In the genomic region with DNA sequence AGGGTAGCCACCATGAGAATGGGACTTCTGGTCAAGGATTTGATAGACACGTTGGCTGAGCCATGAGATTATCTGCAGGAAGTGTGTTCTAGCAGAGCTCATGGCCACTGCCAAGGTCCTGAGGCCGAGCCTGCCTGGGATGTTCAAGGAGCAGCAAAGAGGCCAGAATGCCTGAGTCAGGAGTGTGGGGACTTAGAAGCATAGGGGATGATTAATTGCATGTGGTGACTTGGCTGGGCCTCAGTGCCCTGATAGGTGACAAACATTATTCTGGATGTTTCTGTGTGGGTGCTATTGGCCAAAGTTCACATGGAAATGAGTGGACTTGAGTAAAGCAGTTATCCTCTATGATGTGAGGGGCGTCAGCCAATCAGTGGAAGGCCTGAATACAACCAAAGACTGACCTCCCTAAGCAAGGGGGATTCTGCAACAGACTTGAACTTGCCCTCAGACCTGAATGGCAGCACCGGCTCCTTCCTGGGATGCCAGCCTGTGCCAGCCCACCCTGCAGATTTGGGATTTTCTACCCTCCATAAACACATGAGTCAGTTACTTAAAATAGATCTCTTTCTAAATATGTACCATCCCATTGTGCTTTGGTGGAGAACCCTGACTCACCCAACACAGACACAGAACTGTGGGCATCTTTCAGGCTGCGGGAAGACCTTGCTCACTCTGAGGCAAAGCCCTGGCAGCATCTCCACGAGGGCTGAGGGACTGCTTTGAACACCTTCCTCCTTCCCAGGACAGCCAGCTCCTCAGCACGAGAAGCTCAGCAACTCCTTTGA, we compare ENCODE assay signal across 24 cellular contexts.
DNase-seq lines count a peak whose midpoint lies in the region; ATAC-seq and TF ChIP-seq lines count a peak whose summit lies in the region.
"Had no signal": no experiment of that assay in that cellular context is flagged by ENCODE, and none has a peak within 500 bp of the region (broad histone marks: within the 10 kb centered on the region; RNA-seq: fewer than 3 reads in every experiment).

No MANE protein-coding gene starts in this region.

- no peak for DNase-seq in stimulated activated naive CD8-positive, alpha-beta T cell treated with anti-CD3 and anti-CD28 coated beads, Interleukin-15, Interleukin-2, amounts not matched to agents 100 U/mL and 50 U/mL, for 24 hours
- DNase-seq in stimulated activated naive CD8-positive, alpha-beta T cell treated with anti-CD3 and anti-CD28 coated beads, Interleukin-15, amount 100 ng/mL, for 72 hours, result no peak
- DNase-seq in activated naive CD8-positive, alpha-beta T cell treated with anti-CD3 and anti-CD28 coated beads for 36 hours, result no peak
- DNase-seq in fibroblast of the aortic adventitia (ENCODE audit: low read depth) (peak; percentile 86), NCI-H1436 treated with DMSO at 0.1 percent for 48 hours (lab: John Stamatoyannopoulos, UW) (no peak), left lung (no peak), erythroblast (lab: John Stamatoyannopoulos, UW) (no peak)
- DNase-seq in activated CD4-positive, alpha-beta memory T cell treated with anti-CD3 and anti-CD28 coated beads, Interleukin-2, amount 10 ng/mL, durations not matched to agents 7 days and 5 days, result no peak
- DNase-seq: activated CD4-positive, alpha-beta memory T cell treated with anti-CD3 and anti-CD28 coated beads for 36 hours; activated CD4-positive, CD25-positive, alpha-beta regulatory T cell; activated T-cell treated with anti-CD3 and anti-CD28 coated beads, Interleukin-2, amount 50 U/mL, for 24 hours; gastrocnemius medialis; hippocampal formation; mucosa of descending colon; NCI-H1436; NCI-H2107; NCI-H446; posterior cingulate gyrus; Right ventricle myocardium superior had no signal

- H3K4me3 ChIP-seq in fibroblast of the aortic adventitia (ENCODE audit: low read depth, low read length) (no peak overlapping the region), left lung (no peak overlapping the region)
- H3K4me3 ChIP-seq: gastrocnemius medialis, mucosa of descending colon, tibial nerve had no signal

- H3K9me3 Mint-ChIP-seq in stimulated activated naive CD8-positive, alpha-beta T cell treated with anti-CD3 and anti-CD28 coated beads, Interleukin-15, amount 100 ng/mL, for 72 hours, result no peaks in the 10 kb centered on the region
- H3K9me3 Mint-ChIP-seq in activated naive CD8-positive, alpha-beta T cell treated with anti-CD3 and anti-CD28 coated beads for 36 hours, result no peaks in the 10 kb centered on the region
- no peaks in the 10 kb centered on the region for H3K9me3 Mint-ChIP-seq in activated CD4-positive, alpha-beta memory T cell treated with anti-CD3 and anti-CD28 coated beads, Interleukin-2, amount 10 ng/mL, durations not matched to agents 7 days and 5 days
- H3K9me3 Mint-ChIP-seq: activated CD4-positive, alpha-beta memory T cell treated with anti-CD3 and anti-CD28 coated beads for 36 hours; activated naive CD4-positive, alpha-beta T cell treated with anti-CD3 and anti-CD28 coated beads, Interleukin-2, amount 50 U/mL, for 24 hours; activated T-cell treated with anti-CD3 and anti-CD28 coated beads, Interleukin-2, amount 50 U/mL, for 24 hours; neural crest cell; stimulated activated naive CD8-positive, alpha-beta T cell treated with anti-CD3 and anti-CD28 coated beads, Interleukin-15, Interleukin-2, amounts not matched to agents 100 ng/mL and 50 ng/mL, for 24 hours had no signal

- CTCF ChIA-PET in activated CD4-positive, alpha-beta memory T cell treated with anti-CD3 and anti-CD28 coated beads, Interleukin-2, amount 10 ng/mL, durations not matched to agents 7 days and 5 days (lab: Charles Lee), result no interaction called here

- H3K27ac ChIP-seq in left lung, result no peak overlapping the region
- H3K27ac ChIP-seq: gastrocnemius medialis, tibial nerve had no signal

- no peaks in the 10 kb centered on the region for H3K27me3 Mint-ChIP-seq in stimulated activated naive CD8-positive, alpha-beta T cell treated with anti-CD3 and anti-CD28 coated beads, Interleukin-15, amount 100 ng/mL, for 72 hours
- H3K27me3 Mint-ChIP-seq in activated naive CD8-positive, alpha-beta T cell treated with anti-CD3 and anti-CD28 coated beads for 36 hours, result no peaks in the 10 kb centered on the region
- no peaks in the 10 kb centered on the region for H3K27me3 Mint-ChIP-seq in activated CD4-positive, alpha-beta memory T cell treated with anti-CD3 and anti-CD28 coated beads, Interleukin-2, amount 10 ng/mL, durations not matched to agents 7 days and 5 days
- H3K27me3 Mint-ChIP-seq: activated CD4-positive, alpha-beta memory T cell treated with anti-CD3 and anti-CD28 coated beads for 36 hours; activated naive CD4-positive, alpha-beta T cell treated with anti-CD3 and anti-CD28 coated beads, Interleukin-2, amount 50 U/mL, for 24 hours; activated T-cell treated with anti-CD3 and anti-CD28 coated beads, Interleukin-2, amount 50 U/mL, for 24 hours; stimulated activated naive CD8-positive, alpha-beta T cell treated with anti-CD3 and anti-CD28 coated beads, Interleukin-15, Interleukin-2, amounts not matched to agents 100 ng/mL and 50 ng/mL, for 24 hours had no signal

- no peaks in the 10 kb centered on the region for H3K27me3 ChIP-seq in left lung
- H3K27me3 ChIP-seq: gastrocnemius medialis, tibial nerve had no signal

- peaks cover 45% of the 10 kb centered on the region for H3K4me1 Mint-ChIP-seq in stimulated activated naive CD8-positive, alpha-beta T cell treated with anti-CD3 and anti-CD28 coated beads, Interleukin-15, amount 100 ng/mL, for 72 hours
- peaks cover 48% of the 10 kb centered on the region for H3K4me1 Mint-ChIP-seq in activated naive CD8-positive, alpha-beta T cell treated with anti-CD3 and anti-CD28 coated beads for 36 hours
- H3K4me1 Mint-ChIP-seq in activated CD4-positive, alpha-beta memory T cell treated with anti-CD3 and anti-CD28 coated beads, Interleukin-2, amount 10 ng/mL, durations not matched to agents 7 days and 5 days, result peaks cover 15% of the 10 kb centered on the region

- TF ChIP-seq POLR2A in erythroblast (IDR thresholded peaks at IDR 0.05; ENCODE audit: low read length), result no peak

- H3K36me3 ChIP-seq in left lung, result no peaks in the 10 kb centered on the region
- H3K36me3 ChIP-seq: gastrocnemius medialis, tibial nerve had no signal

- POLR2A ChIA-PET in activated CD4-positive, alpha-beta memory T cell treated with anti-CD3 and anti-CD28 coated beads, Interleukin-2, amount 10 ng/mL, durations not matched to agents 7 days and 5 days (lab: Charles Lee), result no interaction called here

- ATAC-seq in stimulated activated naive CD8-positive, alpha-beta T cell treated with anti-CD3 and anti-CD28 coated beads, Interleukin-15, Interleukin-2, amounts not matched to agents 100 U/mL and 50 U/mL, for 24 hours, result peak; percentile 15
- ATAC-seq in stimulated activated naive CD8-positive, alpha-beta T cell treated with anti-CD3 and anti-CD28 coated beads, Interleukin-15, amount 100 ng/mL, for 72 hours, result no peak
- no peak for ATAC-seq in left lung
- ATAC-seq: gastrocnemius medialis, mucosa of descending colon, sciatic nerve had no signal

- intact Hi-C loops in left lung (cut with DNase I), result no loop called here

- no peaks in the 10 kb centered on the region for H3K9me3 ChIP-seq in left lung
- H3K9me3 ChIP-seq: gastrocnemius medialis, mucosa of descending colon, tibial nerve had no signal

- peak overlapping the region in 1 of 2 donors; percentile 6 for H3K27ac Mint-ChIP-seq in stimulated activated naive CD8-positive, alpha-beta T cell treated with anti-CD3 and anti-CD28 coated beads, Interleukin-15, amount 100 ng/mL, for 72 hours
- H3K27ac Mint-ChIP-seq in activated naive CD8-positive, alpha-beta T cell treated with anti-CD3 and anti-CD28 coated beads for 36 hours, result peak overlapping the region; percentile 42
- H3K27ac Mint-ChIP-seq in activated CD4-positive, alpha-beta memory T cell treated with anti-CD3 and anti-CD28 coated beads, Interleukin-2, amount 10 ng/mL, durations not matched to agents 7 days and 5 days, result no peak overlapping the region
- H3K27ac Mint-ChIP-seq: activated CD4-positive, alpha-beta memory T cell treated with anti-CD3 and anti-CD28 coated beads for 36 hours; activated naive CD4-positive, alpha-beta T cell treated with anti-CD3 and anti-CD28 coated beads, Interleukin-2, amount 50 U/mL, for 24 hours; activated T-cell treated with anti-CD3 and anti-CD28 coated beads, Interleukin-2, amount 50 U/mL, for 24 hours; stimulated activated naive CD8-positive, alpha-beta T cell treated with anti-CD3 and anti-CD28 coated beads, Interleukin-15, Interleukin-2, amounts not matched to agents 100 ng/mL and 50 ng/mL, for 24 hours had no signal

- no peaks in the 10 kb centered on the region for H3K36me3 Mint-ChIP-seq in activated naive CD8-positive, alpha-beta T cell treated with anti-CD3 and anti-CD28 coated beads for 36 hours
- no peaks in the 10 kb centered on the region for H3K36me3 Mint-ChIP-seq in activated CD4-positive, alpha-beta memory T cell treated with anti-CD3 and anti-CD28 coated beads, Interleukin-2, amount 10 ng/mL, durations not matched to agents 7 days and 5 days (ENCODE audit: low read depth)
- H3K36me3 Mint-ChIP-seq: activated CD4-positive, alpha-beta memory T cell treated with anti-CD3 and anti-CD28 coated beads for 36 hours; activated naive CD4-positive, alpha-beta T cell treated with anti-CD3 and anti-CD28 coated beads, Interleukin-2, amount 50 U/mL, for 24 hours had no signal

- H3K4me1 ChIP-seq in left lung, result peaks cover 0 to 6% of the 10 kb centered on the region in 2 donors

- TF ChIP-seq CTCF in fibroblast of the aortic adventitia (IDR thresholded peaks at IDR 0.05; ENCODE audit: insufficient read depth, low read length) (no peak), left lung (IDR thresholded peaks at IDR 0.05) (no peak)

- no peak overlapping the region for H3K4me3 Mint-ChIP-seq in stimulated activated naive CD8-positive, alpha-beta T cell treated with anti-CD3 and anti-CD28 coated beads, Interleukin-15, amount 100 ng/mL, for 72 hours
- no peak overlapping the region for H3K4me3 Mint-ChIP-seq in activated naive CD8-positive, alpha-beta T cell treated with anti-CD3 and anti-CD28 coated beads for 36 hours
- H3K4me3 Mint-ChIP-seq in activated CD4-positive, alpha-beta memory T cell treated with anti-CD3 and anti-CD28 coated beads, Interleukin-2, amount 10 ng/mL, durations not matched to agents 7 days and 5 days, result no peak overlapping the region
- H3K4me3 Mint-ChIP-seq: activated CD4-positive, alpha-beta memory T cell treated with anti-CD3 and anti-CD28 coated beads for 36 hours; activated naive CD4-positive, alpha-beta T cell treated with anti-CD3 and anti-CD28 coated beads, Interleukin-2, amount 50 U/mL, for 24 hours; activated T-cell treated with anti-CD3 and anti-CD28 coated beads, Interleukin-2, amount 50 U/mL, for 24 hours; neural crest cell; stimulated activated naive CD8-positive, alpha-beta T cell treated with anti-CD3 and anti-CD28 coated beads, Interleukin-15, Interleukin-2, amounts not matched to agents 100 ng/mL and 50 ng/mL, for 24 hours had no signal
